ENCODE assay signal across 2 cellular contexts in the genomic region with DNA sequence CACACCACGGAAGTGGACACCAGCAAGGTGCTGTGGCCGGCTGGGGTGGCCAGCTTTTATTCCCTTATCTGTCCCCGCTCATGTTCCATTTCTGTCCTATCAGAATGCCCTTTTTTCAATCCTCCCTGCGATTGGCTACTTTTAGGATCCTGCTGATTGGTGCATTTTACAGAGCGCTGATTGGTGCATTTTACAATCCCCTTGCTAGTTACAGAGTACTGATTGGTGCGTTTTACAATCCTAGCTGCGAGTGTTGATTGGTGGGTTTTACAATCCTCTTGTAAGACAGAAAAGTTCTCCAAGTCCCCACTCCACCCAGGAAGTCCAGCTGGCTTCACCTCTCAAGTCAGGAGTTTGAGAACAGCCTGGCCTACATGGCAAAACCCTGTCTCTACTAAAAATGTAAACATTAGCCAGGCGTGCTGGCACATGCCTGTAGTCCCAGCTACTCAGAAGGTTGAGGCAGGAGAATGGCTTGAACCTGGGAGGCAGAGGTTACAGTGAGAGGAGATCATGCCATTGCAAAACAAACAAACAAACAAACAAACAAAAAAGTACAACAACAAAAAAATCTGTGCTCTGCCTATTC. TPM values are rescaled to one million over a fixed set of nuclear protein-coding genes. Genes with fewer than 3 reads are reported as not detected.
"Had no signal": no experiment of that assay in that cellular context is flagged by ENCODE, and none has a peak within 500 bp of the region (broad histone marks: within the 10 kb centered on the region; RNA-seq: fewer than 3 reads in every experiment).

No MANE protein-coding gene starts in this region.

RNA-seq across cellular contexts. Expression of gene HEYL, which starts 37.7 kb away (rescaled TPM):
- total RNA-seq: natural killer cell treated with Interleukin-12 subunit alpha and Interleukin-12 subunit beta and Interleukin-15 and Interleukin-18, amount 100 ng/mL, for 72 hours; pulmonary artery endothelial cell had no signal
